17 cellular contexts compared by ENCODE assay signal in the genomic region with DNA sequence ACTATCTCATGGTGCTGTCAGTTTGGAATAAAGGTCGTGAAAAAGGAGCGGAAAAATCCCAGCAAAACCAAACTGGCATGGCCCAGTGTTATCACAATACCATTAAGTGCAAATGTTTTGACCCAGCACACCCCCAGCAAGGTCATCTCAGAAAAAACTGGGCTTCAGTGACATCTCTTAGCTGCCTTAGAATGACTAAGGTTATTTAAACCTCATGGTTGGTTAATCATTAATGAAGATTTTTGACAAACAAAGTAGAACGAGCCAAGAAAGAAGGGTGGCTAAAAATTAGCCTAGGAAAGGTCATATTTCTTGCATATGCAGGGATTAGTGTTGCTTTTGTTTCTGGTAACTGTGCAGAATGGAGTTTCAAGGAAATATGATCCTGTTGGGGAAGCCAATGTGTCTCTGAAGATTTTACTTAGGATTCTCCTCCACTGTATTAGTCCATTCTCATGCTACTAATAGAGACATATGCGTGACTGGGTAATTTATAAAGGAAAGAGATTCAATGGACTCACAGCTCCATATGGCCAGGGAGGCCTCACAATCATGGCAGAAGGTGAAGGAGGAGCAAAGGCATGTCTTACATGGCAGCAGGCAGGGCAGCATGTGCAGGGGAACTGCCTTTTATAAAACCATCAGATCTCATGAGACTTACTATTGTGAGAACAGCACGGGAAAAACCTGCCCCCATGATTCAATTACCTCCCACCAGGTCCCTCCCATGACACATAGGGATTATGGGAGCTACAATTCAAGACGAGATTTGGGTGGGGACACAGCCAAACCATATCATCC.
A peak's percentile ranks its signal among the peaks of the same experiment; 100 is the strongest.
DNase-seq lines count a peak whose midpoint lies in the region; ATAC-seq and TF ChIP-seq lines count a peak whose summit lies in the region.
"Had no signal": no experiment of that assay in that cellular context is flagged by ENCODE, and none has a peak within 500 bp of the region (broad histone marks: within the 10 kb centered on the region; RNA-seq: fewer than 3 reads in every experiment).

No MANE protein-coding gene starts in this region.

- no peaks in the 10 kb centered on the region for H3K79me1 ChIP-seq in mesenchymal stem cell (replicated peaks; ENCODE audit: low read length, poor library complexity, severe bottlenecking)

- H3K9ac ChIP-seq in mesenchymal stem cell (ENCODE audit: low read length): no peak overlapping the region

- H3K9me3 ChIP-seq in body of pancreas: no peaks in the 10 kb centered on the region
- H3K9me3 ChIP-seq in mesenchymal stem cell (ENCODE audit: control insufficient read depth, low read length): no peaks in the 10 kb centered on the region
- H3K9me3 ChIP-seq: thoracic aorta had no signal

- peak; percentile 53 for ATAC-seq in HG03097 (IDR thresholded peaks at IDR 0.05; ENCODE audit: low FRiP score, unreplicated experiment)
- ATAC-seq in body of pancreas: peak; percentile 98
- ATAC-seq in HG02973 (IDR thresholded peaks at IDR 0.05; ENCODE audit: unreplicated experiment): no peak

- no peak overlapping the region for H4K8ac ChIP-seq in mesenchymal stem cell (ENCODE audit: low read length)

- DNase-seq in body of pancreas: peak; percentile 52 to 77 (median 68)
- no peak for DNase-seq in mesenchymal stem cell
- no peak for DNase-seq in OCI-M2 (lab: John Stamatoyannopoulos, UW; ENCODE audit: unreplicated experiment)
- DNase-seq in NCI-H345 (lab: John Stamatoyannopoulos, UW): no peak
- no peak for DNase-seq in cardiac septum (ENCODE audit: low spot score)
- DNase-seq: activated CD4-positive, alpha-beta T cell treated with anti-CD3 and anti-CD28 coated beads, Interleukin-2, amount 10 ng/mL, durations not matched to agents 7 days and 5 days; activated naive CD8-positive, alpha-beta T cell treated with anti-CD3 and anti-CD28 coated beads for 36 hours; CD4-positive, alpha-beta memory T cell; HCEC 1CT; NCI-H1092 treated with DMSO at 0.1 percent for 48 hours; SHP77 treated with DMSO at 0.1 percent for 48 hours; stimulated activated CD4-positive, alpha-beta T cell treated with anti-CD3 and anti-CD28 coated beads, Interleukin-4, amount 100 ng/mL, for 1 hour had no signal

- no peak overlapping the region for H4K91ac ChIP-seq in mesenchymal stem cell (ENCODE audit: low read length)

- H3K14ac ChIP-seq in mesenchymal stem cell (ENCODE audit: low read length in 2 of 2): no peak overlapping the region

- no peak overlapping the region for H2AK5ac ChIP-seq in mesenchymal stem cell (ENCODE audit: low read length, severe bottlenecking)

- no peak for TF ChIP-seq POLR2A in body of pancreas (IDR thresholded peaks at IDR 0.05)

- H2BK15ac ChIP-seq in mesenchymal stem cell (ENCODE audit: low read depth, poor library complexity, severe bottlenecking): no peak overlapping the region

- H3K36me3 ChIP-seq in body of pancreas (replicated peaks in 1 of 2; ENCODE audit: insufficient read depth in 1 of 2, low read depth in 2 of 2): no peaks in the 10 kb centered on the region
- H3K36me3 ChIP-seq in mesenchymal stem cell (ENCODE audit: control insufficient read depth in 1 of 2, insufficient read depth in 2 of 2, low read depth in 1 of 2, low read length in 2 of 2): no peaks in the 10 kb centered on the region
- H3K36me3 ChIP-seq: thoracic aorta had no signal

- intact Hi-C loops in body of pancreas (cut with DNase I): no loop called here
- intact Hi-C loops in cardiac septum (cut with DNase I): no loop called here

- H3K4me2 ChIP-seq in mesenchymal stem cell (ENCODE audit: low read length, poor library complexity, severe bottlenecking): no peak overlapping the region

- H2BK5ac ChIP-seq in mesenchymal stem cell (ENCODE audit: low read depth, low read length, poor library complexity, severe bottlenecking): no peak overlapping the region

- H3K4me3 ChIP-seq in body of pancreas (no peak overlapping the region), mesenchymal stem cell (ENCODE audit: insufficient read depth in 1 of 2, low read depth in 1 of 2, low read length in 2 of 2) (no peak overlapping the region)
- H3K4me3 ChIP-seq: lung, thoracic aorta had no signal

- 30 to 33% methylated on average over 6 of the region's 6 CpGs for WGBS in body of pancreas, 2 donors
- WGBS in mesenchymal stem cell: 75% methylated on average over 6 of the region's 6 CpGs

- H3K4me1 ChIP-seq in body of pancreas (peaks cover 52% of the 10 kb centered on the region), mesenchymal stem cell (ENCODE audit: control insufficient read depth, insufficient read depth, low read depth, low read length) (peaks cover 8% of the 10 kb centered on the region)

- H3K18ac ChIP-seq in mesenchymal stem cell (ENCODE audit: low read depth in 1 of 2, low read length in 2 of 2): no peak overlapping the region

- no peak overlapping the region for H3K23ac ChIP-seq in mesenchymal stem cell (ENCODE audit: low read length in 2 of 2)

- H3K27me3 ChIP-seq in body of pancreas (no peaks in the 10 kb centered on the region), mesenchymal stem cell (ENCODE audit: control insufficient read depth in 1 of 2, insufficient read depth in 1 of 2, low read length in 2 of 2) (peaks cover 0 to 4% of the 10 kb centered on the region in 2 experiments)

- no peak overlapping the region for H3K4ac ChIP-seq in mesenchymal stem cell (ENCODE audit: low read depth in 1 of 2, low read length in 2 of 2)

- H3K27ac ChIP-seq in 22Rv1 (peak overlapping the region; percentile 98), body of pancreas (peak overlapping the region; percentile 64 to 90 (median 80)), mesenchymal stem cell (ENCODE audit: low read length, poor library complexity, severe bottlenecking) (peak overlapping the region; percentile 68)
- H3K27ac ChIP-seq: thoracic aorta had no signal

- TF ChIP-seq CTCF in 22Rv1 (IDR thresholded peaks at IDR 0.05) (no peak), body of pancreas (IDR thresholded peaks at IDR 0.05) (no peak)

- no peak overlapping the region for H2AFZ ChIP-seq in mesenchymal stem cell (ENCODE audit: low read depth, low read length)

- H2BK12ac ChIP-seq in mesenchymal stem cell (ENCODE audit: low read length in 2 of 2): no peak overlapping the region

- no peak overlapping the region for H2BK120ac ChIP-seq in mesenchymal stem cell (ENCODE audit: low read depth, low read length)

Comparison
In these comparisons a context has a peak if more than half of its experiments do, and no peak if none do; other contexts are left out.
1. DNase-seq: peak in body of pancreas (4 of 4); none in mesenchymal stem cell (single experiment), OCI-M2 (single experiment), NCI-H345 (single experiment) and cardiac septum (single experiment).
2. Peak in every context shown above with its lines, with median percentiles within 50 percentile points of each other: H3K27ac ChIP-seq.